In the genomic region with DNA sequence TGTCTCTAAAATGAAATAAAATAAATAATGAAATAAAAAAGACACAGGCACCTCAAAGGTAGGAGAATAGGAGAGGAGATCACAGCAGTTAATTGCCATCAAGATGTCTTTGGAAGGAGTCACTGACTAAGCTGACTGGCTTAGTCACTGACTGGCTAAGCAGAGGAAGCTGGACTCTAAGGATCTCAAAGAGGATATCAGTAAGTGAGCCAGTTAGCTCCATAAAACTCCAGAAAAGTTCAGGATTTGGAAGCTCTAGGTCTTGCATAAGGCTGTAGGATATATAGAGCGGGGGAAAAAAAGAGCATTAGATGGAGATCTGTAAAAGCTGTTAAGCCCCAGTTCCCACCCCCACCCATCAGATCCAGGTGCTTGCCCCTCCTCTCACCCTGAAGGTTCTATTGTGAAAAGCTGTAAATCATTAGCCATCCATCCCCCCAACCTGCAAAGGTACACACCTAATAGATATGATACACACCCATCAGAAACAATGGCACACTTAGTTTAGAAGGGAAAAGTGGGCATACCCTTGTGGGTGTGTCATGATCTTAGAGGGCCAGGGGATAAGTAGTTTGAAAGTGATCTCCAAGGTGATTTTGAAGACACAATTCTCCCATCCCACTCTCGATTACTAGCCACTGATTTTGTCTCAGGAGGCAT, we compare ENCODE assay signal across 9 cellular contexts. TPM values are rescaled to one million over a fixed set of nuclear protein-coding genes. Genes with fewer than 3 reads are reported as not detected.
DNase-seq lines count a peak whose midpoint lies in the region; ATAC-seq and TF ChIP-seq lines count a peak whose summit lies in the region.
"Had no signal": no experiment of that assay in that cellular context is flagged by ENCODE, and none has a peak within 500 bp of the region (broad histone marks: within the 10 kb centered on the region; RNA-seq: fewer than 3 reads in every experiment).

No MANE protein-coding gene starts in this region.

- in situ Hi-C loops in GM23248 (cut with MboI): no loop called here

- no peak overlapping the region for H3K9ac ChIP-seq in GM23248

- H3K4me1 ChIP-seq in GM23248 (ENCODE audit: insufficient read depth) (peaks cover 38% of the 10 kb centered on the region), stomach (peaks cover 18 to 74% (median 33%) of the 10 kb centered on the region in 4 donors)

- H3F3A ChIP-seq in GM23248 (ENCODE audit: insufficient read depth): peaks cover 38% of the 10 kb centered on the region

- 59 to 89% methylated on average over 2 of the region's 2 CpGs for WGBS in GM23248 (ENCODE audit: low coverage in 1 of 2, low lambda C conversion rate in 2 of 2, missing lambda C conversion rate in 2 of 2), 2 experiments
- WGBS in stomach, 5 donors: 45 to 69% (median 55%) methylated on average over 2 of the region's 2 CpGs

- H4K20me1 ChIP-seq in GM23248 (ENCODE audit: insufficient read depth): no peaks in the 10 kb centered on the region

- ATAC-seq in GM19467 (IDR thresholded peaks at IDR 0.05; ENCODE audit: unreplicated experiment) (no peak), HG03139 (IDR thresholded peaks at IDR 0.05; ENCODE audit: unreplicated experiment) (no peak)

- intact Hi-C loops in stomach (cut with DNase I; ENCODE audit: low total_unique reads): no loop called here

- TF ChIP-seq EP300 in stomach (IDR thresholded peaks at IDR 0.05): no peak

- no peak for TF ChIP-seq POLR2A in stomach (IDR thresholded peaks at IDR 0.05)

- H3K27me3 ChIP-seq in GM23248 (replicated peaks; ENCODE audit: insufficient read depth) (no peaks in the 10 kb centered on the region), stomach (no peaks in the 10 kb centered on the region)

- no peak overlapping the region for H3K4me3 ChIP-seq in GM23248
- H3K4me3 ChIP-seq in fibroblast of the aortic adventitia (ENCODE audit: low read depth, low read length): no peak overlapping the region
- no peak overlapping the region for H3K4me3 ChIP-seq in stomach

- peak overlapping the region; percentile 26 for H3K4me2 ChIP-seq in GM23248 (ENCODE audit: unreplicated experiment)

- peaks cover 5% of the 10 kb centered on the region for H3K79me2 ChIP-seq in GM23248 (ENCODE audit: insufficient read depth)

- H2AFZ ChIP-seq in GM23248: no peak overlapping the region

- no peaks in the 10 kb centered on the region for H3K9me2 ChIP-seq in GM23248 (ENCODE audit: insufficient read depth)

- H3K9me3 ChIP-seq in GM23248 (ENCODE audit: low read depth) (no peaks in the 10 kb centered on the region), stomach (no peaks in the 10 kb centered on the region)

- H3K36me3 ChIP-seq in GM23248 (ENCODE audit: low read depth) (no peaks in the 10 kb centered on the region), stomach (no peaks in the 10 kb centered on the region)

- TF ChIP-seq CTCF in fibroblast of the aortic adventitia (IDR thresholded peaks at IDR 0.05; ENCODE audit: insufficient read depth, low read length) (no peak), stomach (IDR thresholded peaks at IDR 0.05) (no peak)

- H3K27ac ChIP-seq in GM23248 (peak overlapping the region; percentile 83), stomach (peak overlapping the region in 3 of 5 donors; percentile 12 to 65 (median 47))

- DNase-seq in GM23248 (peak; percentile 90), RKO (ENCODE audit: low spot score) (peak; percentile 56), fibroblast of the aortic adventitia (ENCODE audit: low read depth) (peak; percentile 75), stomach (no peak), iPS-NIHi7 (ENCODE audit: extremely low spot score) (no peak), GF-D8 (lab: John Stamatoyannopoulos, UW) (no peak)
- DNase-seq: NCI-H1436 treated with DMSO at 0.1 percent for 48 hours had no signal

RNA-seq across cellular contexts. Expression of gene CARMIL1, which starts 32.2 kb away (rescaled TPM):
- 6.3 and 10.9 TPM in 2 replicates for total RNA-seq in GM23248 (2014; rRNA removed; shearing (Covaris generic))
- polyA plus RNA-seq in GM23248 (2016; fragmentation: Nextera tagmentation; extraction: Ambion mirVana) (11.0 and 11.9 TPM in 2 replicates), stomach (10 to 100 TPM; 10.5 to 11.9 (median 11.7) TPM)
- total RNA-seq in fibroblast of the aortic adventitia (ENCODE audit: low replicate concordance) (23.9 and 38.7 TPM in 2 replicates), stomach (10 to 100 TPM; 12.5 to 42.7 (median 18.7) TPM)

Comparison
In these comparisons a context has a peak if more than half of its experiments do, and no peak if none do; other contexts are left out.
1. DNase-seq: peak in GM23248 (single experiment), RKO (single experiment) and fibroblast of the aortic adventitia (single experiment); none in stomach (single experiment), iPS-NIHi7 (single experiment) and GF-D8 (single experiment).